ENCODE assay signal across 26 cellular contexts in genomic region chr7:50672045-50672444, GRCh38.
"Had no signal": no experiment of that assay in that cellular context is flagged by ENCODE, and none has a peak within 500 bp of the region (broad histone marks: within the 10 kb centered on the region; RNA-seq: fewer than 3 reads in every experiment).

No MANE protein-coding gene starts in this region.

- H3K9me3 Mint-ChIP-seq: central memory CD8-positive, alpha-beta T cell; naive thymus-derived CD8-positive, alpha-beta T cell; neural crest cell; stimulated activated effector memory CD8-positive, alpha-beta T cell treated with anti-CD3 and anti-CD28 coated beads, Interleukin-12 subunit alpha, Interleukin-12 subunit beta, amount 100 ng/mL, for 72 hours; type B pancreatic cell had no signal

- H3K27ac Mint-ChIP-seq: naive thymus-derived CD8-positive, alpha-beta T cell; stimulated activated effector memory CD8-positive, alpha-beta T cell treated with anti-CD3 and anti-CD28 coated beads, Interleukin-12 subunit alpha, Interleukin-12 subunit beta, amount 100 ng/mL, for 72 hours; type B pancreatic cell had no signal

- H3K4me3 ChIP-seq: coronary artery, esophagus squamous epithelium, heart right ventricle, lower lobe of right lung, right atrium auricular region, stomach, testis, tibial artery had no signal

- H3K9me3 ChIP-seq: esophagus squamous epithelium, lower lobe of right lung, right atrium auricular region, stomach, testis, tibial artery had no signal

- H3K36me3 Mint-ChIP-seq: naive thymus-derived CD8-positive, alpha-beta T cell had no signal

- ATAC-seq: heart right ventricle; left ventricle myocardium superior; lower lobe of right lung; naive thymus-derived CD8-positive, alpha-beta T cell; sciatic nerve; stimulated activated effector memory CD8-positive, alpha-beta T cell treated with anti-CD3 and anti-CD28 coated beads, Interleukin-12 subunit alpha, Interleukin-12 subunit beta, amount 100 ng/mL, for 72 hours had no signal

- H3K4me1 Mint-ChIP-seq: central memory CD8-positive, alpha-beta T cell; stimulated activated effector memory CD8-positive, alpha-beta T cell treated with anti-CD3 and anti-CD28 coated beads, Interleukin-12 subunit alpha, Interleukin-12 subunit beta, amount 100 ng/mL, for 72 hours had no signal

- H3K4me3 Mint-ChIP-seq: central memory CD8-positive, alpha-beta T cell; naive thymus-derived CD8-positive, alpha-beta T cell; neural crest cell; stimulated activated effector memory CD8-positive, alpha-beta T cell treated with anti-CD3 and anti-CD28 coated beads, Interleukin-12 subunit alpha, Interleukin-12 subunit beta, amount 100 ng/mL, for 72 hours; type B pancreatic cell had no signal

- DNase-seq: dermis blood vessel endothelial cell; effector memory CD4-positive, alpha-beta T cell; erythroblast; esophagus squamous epithelium; foreskin melanocyte; glutamatergic neuron; heart right ventricle; hippocampal formation; left colon; left ventricle myocardium superior; lower lobe of right lung; naive thymus-derived CD8-positive, alpha-beta T cell; stimulated activated CD4-positive, alpha-beta T cell treated with anti-CD3 and anti-CD28 coated beads, Interleukin-4, amount 100 ng/mL, for 24 hours; stimulated activated naive CD4-positive, alpha-beta T cell treated with Interleukin-2 at 50 U/mL for 16 hours; stomach; testis had no signal

- H3K27ac ChIP-seq: coronary artery, esophagus squamous epithelium, lower lobe of right lung, stomach, testis, tibial artery had no signal

- FAIRE-seq: endometrium, islet of Langerhans had no signal

- H3K27me3 Mint-ChIP-seq: central memory CD8-positive, alpha-beta T cell; type B pancreatic cell had no signal

- H3K27me3 ChIP-seq: esophagus squamous epithelium, heart right ventricle, right atrium auricular region, stomach, testis, tibial artery had no signal
